ENCODE assay signal across 16 cellular contexts in genomic region chr22:44931766-44932165, GRCh38.
DNase-seq lines count a peak whose midpoint lies in the region; ATAC-seq and TF ChIP-seq lines count a peak whose summit lies in the region.
"Had no signal": no experiment of that assay in that cellular context is flagged by ENCODE, and none has a peak within 500 bp of the region (broad histone marks: within the 10 kb centered on the region; RNA-seq: fewer than 3 reads in every experiment).

No MANE protein-coding gene starts in this region.

- no peaks in the 10 kb centered on the region for H3K9me3 ChIP-seq in right atrium auricular region
- H3K9me3 ChIP-seq in right cardiac atrium (ENCODE audit: control insufficient read depth, low read length): no peaks in the 10 kb centered on the region
- no peaks in the 10 kb centered on the region for H3K9me3 ChIP-seq in uterus
- H3K9me3 ChIP-seq: A549, Caco-2, HAP-1 had no signal

- ATAC-seq in right cardiac atrium: no peak
- no peak for ATAC-seq in GM18861 (IDR thresholded peaks at IDR 0.05; ENCODE audit: unreplicated experiment)
- no peak for ATAC-seq in activated T-cell treated with anti-CD3 and anti-CD28 coated beads, Interleukin-2, amount 50 U/mL, for 72 hours (replicated peaks in 1 of 2)
- ATAC-seq: A549 had no signal

- no peaks in the 10 kb centered on the region for H3K4me1 Mint-ChIP-seq in chondrocyte (ENCODE audit: low read depth)
- H3K4me1 Mint-ChIP-seq in nephron progenitor cell: peaks cover 77% of the 10 kb centered on the region
- no peaks in the 10 kb centered on the region for H3K4me1 Mint-ChIP-seq in activated T-cell treated with anti-CD3 and anti-CD28 coated beads, Interleukin-2, amount 50 U/mL, for 72 hours (ENCODE audit: low read depth)
- H3K4me1 Mint-ChIP-seq: CD8-positive, alpha-beta memory T cell had no signal

- intact Hi-C loops in right cardiac atrium (cut with DNase I): no loop called here
- intact Hi-C loops in uterus (cut with DNase I; ENCODE audit: low total_unique reads): no loop called here

- H3K4me3 ChIP-seq in right atrium auricular region (no peak overlapping the region), right cardiac atrium (ENCODE audit: low read length) (no peak overlapping the region), uterus (no peak overlapping the region)
- H3K4me3 ChIP-seq: A549, HAP-1 had no signal

- 78% methylated on average over 9 of the region's 9 CpGs for WGBS in right cardiac atrium

- no peak overlapping the region for H3K27ac Mint-ChIP-seq in chondrocyte (ENCODE audit: unreplicated experiment)
- peak overlapping the region; percentile 25 for H3K27ac Mint-ChIP-seq in nephron progenitor cell
- H3K27ac Mint-ChIP-seq in activated T-cell treated with anti-CD3 and anti-CD28 coated beads, Interleukin-2, amount 50 U/mL, for 72 hours: no peak overlapping the region
- H3K27ac Mint-ChIP-seq: CD8-positive, alpha-beta memory T cell; HFFc6 had no signal

- H3K4me3 Mint-ChIP-seq in chondrocyte (ENCODE audit: unreplicated experiment) (no peak overlapping the region), nephron progenitor cell (no peak overlapping the region)
- no peak overlapping the region for H3K4me3 Mint-ChIP-seq in activated T-cell treated with anti-CD3 and anti-CD28 coated beads, Interleukin-2, amount 50 U/mL, for 72 hours
- H3K4me3 Mint-ChIP-seq: CD8-positive, alpha-beta memory T cell; HFFc6 had no signal

- no peaks in the 10 kb centered on the region for H3K36me3 ChIP-seq in right atrium auricular region
- H3K36me3 ChIP-seq in uterus: no peaks in the 10 kb centered on the region
- H3K36me3 ChIP-seq: HAP-1 had no signal

- H3K27ac ChIP-seq in right atrium auricular region (peak overlapping the region; percentile 67 to 90), right cardiac atrium (ENCODE audit: low read length) (no peak overlapping the region), uterus (no peak overlapping the region)
- H3K27ac ChIP-seq: A549, HL-60 had no signal

- H3K4me1 ChIP-seq in right atrium auricular region (peaks cover 0 to 19% of the 10 kb centered on the region in 2 donors), right cardiac atrium (ENCODE audit: control insufficient read depth, insufficient read depth, low read length) (no peaks in the 10 kb centered on the region), uterus (peaks cover 0 to 7% of the 10 kb centered on the region in 2 donors)
- H3K4me1 ChIP-seq: A549, HAP-1 had no signal

- no peaks in the 10 kb centered on the region for H3K27me3 Mint-ChIP-seq in chondrocyte (ENCODE audit: low read depth)
- no peaks in the 10 kb centered on the region for H3K27me3 Mint-ChIP-seq in nephron progenitor cell (ENCODE audit: low read depth, poor library complexity)
- no peaks in the 10 kb centered on the region for H3K27me3 Mint-ChIP-seq in activated T-cell treated with anti-CD3 and anti-CD28 coated beads, Interleukin-2, amount 50 U/mL, for 72 hours (ENCODE audit: low read depth)

- no peaks in the 10 kb centered on the region for H3K9me3 Mint-ChIP-seq in chondrocyte (ENCODE audit: low read depth)
- H3K9me3 Mint-ChIP-seq in nephron progenitor cell: no peaks in the 10 kb centered on the region
- no peaks in the 10 kb centered on the region for H3K9me3 Mint-ChIP-seq in activated T-cell treated with anti-CD3 and anti-CD28 coated beads, Interleukin-2, amount 50 U/mL, for 72 hours
- H3K9me3 Mint-ChIP-seq: CD8-positive, alpha-beta memory T cell had no signal

- H3K36me3 Mint-ChIP-seq in chondrocyte (ENCODE audit: low read depth) (no peaks in the 10 kb centered on the region), nephron progenitor cell (ENCODE audit: low read depth) (peaks cover 13% of the 10 kb centered on the region)
- H3K36me3 Mint-ChIP-seq in activated T-cell treated with anti-CD3 and anti-CD28 coated beads, Interleukin-2, amount 50 U/mL, for 72 hours (ENCODE audit: insufficient read depth in 2 of 2): no peaks in the 10 kb centered on the region
- H3K36me3 Mint-ChIP-seq: CD8-positive, alpha-beta memory T cell had no signal

- TF ChIP-seq POLR2A in uterus (IDR thresholded peaks at IDR 0.05): no peak

- H3K27me3 ChIP-seq in right atrium auricular region (no peaks in the 10 kb centered on the region), right cardiac atrium (ENCODE audit: control insufficient read depth, insufficient read depth) (no peaks in the 10 kb centered on the region), uterus (no peaks in the 10 kb centered on the region)

- TF ChIP-seq CTCF in right atrium auricular region (IDR thresholded peaks at IDR 0.05): no peak
- TF ChIP-seq CTCF in chondrocyte (IDR thresholded peaks at IDR 0.05): no peak
- TF ChIP-seq CTCF in nephron progenitor cell (IDR thresholded peaks at IDR 0.05): no peak
- no peak for TF ChIP-seq CTCF in uterus (IDR thresholded peaks at IDR 0.05)

- DNase-seq in right atrium auricular region (ENCODE audit: low spot score) (no peak), right cardiac atrium (no peak), chondrocyte (ENCODE audit: low spot score) (peak; percentile 57), nephron progenitor cell (no peak), uterus (no peak)
- DNase-seq in activated T-cell treated with anti-CD3 and anti-CD28 coated beads, Interleukin-2, amount 50 U/mL, for 72 hours: no peak
- DNase-seq: Caco-2; CD8-positive, alpha-beta memory T cell; DND-41; GDM1; GOT3; HFFc6 had no signal

Comparison
In these comparisons a context has a peak if more than half of its experiments do, and no peak if none do; other contexts are left out.
1. H3K27ac ChIP-seq: peak in right atrium auricular region (2 of 2); none in right cardiac atrium (single experiment) and uterus (0 of 2).